In the genomic region with DNA sequence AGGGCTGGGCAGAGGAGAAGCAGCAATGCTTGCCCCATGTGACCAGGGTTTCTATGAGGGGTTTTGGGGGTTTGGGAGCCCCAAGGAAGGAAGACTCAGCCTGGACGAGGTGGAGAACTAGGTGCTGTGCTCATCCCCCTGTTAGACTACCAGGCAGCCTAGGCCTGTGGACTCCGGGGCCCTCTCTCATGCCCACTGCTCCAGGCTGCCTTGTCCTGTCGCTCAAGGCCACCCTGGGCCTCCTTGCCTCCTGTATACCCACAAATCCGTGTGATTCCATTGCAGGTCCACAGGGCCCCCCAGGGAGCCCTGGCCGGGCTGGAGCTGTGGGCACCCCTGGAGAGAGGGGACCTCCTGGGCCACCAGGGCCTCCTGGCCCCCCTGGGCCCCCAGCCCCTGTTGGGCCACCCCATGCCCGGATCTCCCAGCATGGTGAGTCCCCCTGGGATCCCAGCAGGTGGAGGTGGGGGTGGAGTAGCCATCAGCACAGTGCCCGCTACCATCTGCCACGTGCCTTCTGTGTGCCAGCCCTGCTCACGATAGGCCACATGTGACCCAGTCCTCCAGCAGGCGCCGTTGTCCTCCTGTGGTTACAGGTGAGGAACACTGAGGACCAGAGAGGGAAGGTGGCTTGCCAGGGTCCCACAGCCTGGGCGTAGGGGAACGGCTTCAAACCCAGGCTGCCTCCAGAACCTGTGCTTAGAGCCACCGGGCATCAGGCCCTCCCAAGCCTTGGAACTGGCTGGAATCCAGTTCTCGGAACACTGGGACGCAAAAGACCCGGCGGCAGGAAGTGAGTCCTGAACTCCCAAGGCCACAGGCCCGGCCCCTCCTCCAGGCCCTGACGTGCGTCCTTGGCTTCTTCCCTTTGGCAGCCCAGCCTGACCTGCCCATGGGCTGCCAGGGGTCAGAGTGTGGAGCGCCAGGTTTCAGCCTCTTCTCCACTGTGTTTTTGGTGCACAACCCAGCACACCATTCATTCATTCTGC, we compare ENCODE assay signal across 13 cellular contexts. TPM values are rescaled to one million over a fixed set of nuclear protein-coding genes. Genes with fewer than 3 reads are reported as not detected.
DNase-seq lines count a peak whose midpoint lies in the region; ATAC-seq and TF ChIP-seq lines count a peak whose summit lies in the region.
"Had no signal": no experiment of that assay in that cellular context is flagged by ENCODE, and none has a peak within 500 bp of the region (broad histone marks: within the 10 kb centered on the region; RNA-seq: fewer than 3 reads in every experiment).

No MANE protein-coding gene starts in this region.

- ATAC-seq in Right ventricle myocardium inferior (peak; percentile 31), aorta (ENCODE audit: low FRiP score) (peak; percentile 51), GM21825 (IDR thresholded peaks at IDR 0.05; ENCODE audit: unreplicated experiment) (no peak), HG03354 (IDR thresholded peaks at IDR 0.05; ENCODE audit: poor library complexity, severe bottlenecking, unreplicated experiment) (no peak)
- ATAC-seq: CD8-positive, alpha-beta T cell had no signal

- H3K27ac ChIP-seq in aorta (ENCODE audit: low read depth in 1 of 2, low read length in 2 of 2): no peak overlapping the region

- no peaks in the 10 kb centered on the region for H3K9me3 ChIP-seq in aorta (ENCODE audit: control insufficient read depth, low read length)

- H3K36me3 ChIP-seq in aorta (ENCODE audit: control insufficient read depth in 1 of 2, insufficient read depth in 2 of 2, low read length in 1 of 2): no peaks in the 10 kb centered on the region

- TF ChIP-seq CTCF in fibroblast of pulmonary artery (IDR thresholded peaks at IDR 0.05; ENCODE audit: low read length, missing control alignments): no peak

- H3K4me3 ChIP-seq in fibroblast of pulmonary artery (replicated peaks; ENCODE audit: low read depth, low read length): no peak overlapping the region
- no peak overlapping the region for H3K4me3 ChIP-seq in aorta (ENCODE audit: low read length in 2 of 2)

- DNase-seq in Right ventricle myocardium inferior (ENCODE audit: missing footprints): no peak
- no peak for DNase-seq in cardiac septum (ENCODE audit: low spot score)
- peak; percentile 43 for DNase-seq in fibroblast of pulmonary artery (ENCODE audit: low read depth)
- peak; percentile 56 to 62 for DNase-seq in lung microvascular endothelial cell (ENCODE audit: low read depth in 2 of 2)
- peak in 1 of 2 donors; percentile 51 for DNase-seq in aorta
- DNase-seq in GDM1 (lab: John Stamatoyannopoulos, UW): no peak
- DNase-seq: CD8-positive, alpha-beta T cell; effector CD4-positive, alpha-beta T cell; midbrain; NCI-H187 treated with DMSO at 0.1 percent for 48 hours; NCI-H526 had no signal

- intact Hi-C loops in Right ventricle myocardium inferior (cut with DNase I): no loop called here
- intact Hi-C loops in cardiac septum (cut with DNase I): no loop called here
- intact Hi-C loops in aorta (cut with DNase I): no loop called here

- 31 to 42% methylated on average over 22 of the region's 22 CpGs for WGBS in aorta, 2 donors

- H3K27me3 ChIP-seq in aorta (ENCODE audit: control insufficient read depth in 1 of 2, insufficient read depth in 2 of 2, low read length in 1 of 2): no peaks in the 10 kb centered on the region

- H3K4me1 ChIP-seq in aorta (ENCODE audit: control insufficient read depth in 1 of 2, insufficient read depth in 2 of 2, low read length in 2 of 2): no peaks in the 10 kb centered on the region

RNA-seq across cellular contexts. Expression of a gene that starts 26.6 kb away (rescaled TPM):
- 0.43 TPM for total RNA-seq in Right ventricle myocardium inferior
- 1.3 TPM for total RNA-seq in cardiac septum
- 3.7 and 9.1 TPM in 2 replicates for total RNA-seq in lung microvascular endothelial cell
- total RNA-seq in aorta: 1 to 10 TPM; 1.2 to 7.0 TPM
- polyA plus RNA-seq in aorta: under 1 TPM; 0.13 to 0.69 TPM
- total RNA-seq: CD8-positive, alpha-beta T cell had no signal

RNA-seq across cellular contexts. Expression of a gene that starts 35.5 kb away (rescaled TPM):
- total RNA-seq in Right ventricle myocardium inferior: 11.6 TPM
- 16.7 TPM for total RNA-seq in cardiac septum
- 13.1 and 14.1 TPM in 2 replicates for total RNA-seq in lung microvascular endothelial cell
- total RNA-seq in aorta: 10 to 100 TPM in 1 of 2 donors, 1 to 10 TPM in 1; 9.0 to 17.4 TPM
- 10 to 100 TPM in 1 of 2 donors, 1 to 10 TPM in 1; 5.5 to 19.4 TPM for polyA plus RNA-seq in aorta

RNA-seq across cellular contexts. Expression of a gene that starts 35.8 kb away (rescaled TPM):
- 112 TPM for total RNA-seq in Right ventricle myocardium inferior
- total RNA-seq in cardiac septum: 138 TPM
- 115 and 137 TPM in 2 replicates for total RNA-seq in lung microvascular endothelial cell
- total RNA-seq in aorta: 100 to 1,000 TPM; 176 to 184 TPM
- 100 to 1,000 TPM in 1 of 2 donors, 10 to 100 TPM in 1; 74.8 to 207 TPM for polyA plus RNA-seq in aorta

Comparison
In these comparisons a context has a peak if more than half of its experiments do, and no peak if none do; other contexts are left out.
1. ATAC-seq: peak in Right ventricle myocardium inferior (single experiment) and aorta (single experiment); none in GM21825 (single experiment) and HG03354 (single experiment).
2. DNase-seq: peak in fibroblast of pulmonary artery (single experiment) and lung microvascular endothelial cell (2 of 2); none in Right ventricle myocardium inferior (single experiment), cardiac septum (single experiment) and GDM1 (single experiment).